ENCODE assay signal across 31 cellular contexts in genomic region chr2:186603208-186603765, GRCh38. TPM values are rescaled to one million over a fixed set of nuclear protein-coding genes. Genes with fewer than 3 reads are reported as not detected.
DNase-seq lines count a peak whose midpoint lies in the region; TF ChIP-seq lines count a peak whose summit lies in the region.
"Had no signal": no experiment of that assay in that cellular context is flagged by ENCODE, and none has a peak within 500 bp of the region (broad histone marks: within the 10 kb centered on the region; RNA-seq: fewer than 3 reads in every experiment).

No MANE protein-coding gene starts in this region.

- H3K27ac ChIP-seq in H9 (ENCODE audit: insufficient read length, low read depth, low read length): no peak overlapping the region
- H3K27ac ChIP-seq: BLaER1 treated with 17β-estradiol and CSF1 and Interleukin-3, amounts not matched to agents 10 nM and 100 nM; coronary artery; ovary; spleen had no signal

- no peak for TF ChIP-seq CTCF in AG09309 (IDR thresholded peaks at IDR 0.05; ENCODE audit: control insufficient read depth, insufficient read depth, low read depth, low read length, missing control alignments)
- TF ChIP-seq CTCF in H9 (conservative IDR thresholded peaks at IDR 0.05): no peak

- H3K27me3 ChIP-seq in H9 (ENCODE audit: insufficient read depth, low read length): no peaks in the 10 kb centered on the region; the same call in 1 of the 2 replicates
- H3K27me3 ChIP-seq: BLaER1 treated with 17β-estradiol and CSF1 and Interleukin-3, amounts not matched to agents 10 nM and 100 nM; cardiac muscle cell; ovary; spleen; upper lobe of left lung had no signal

- no peak overlapping the region for H3K4ac ChIP-seq in H9 (ENCODE audit: low read depth, low read length)

- H4K20me1 ChIP-seq in H9 (ENCODE audit: control insufficient read depth, insufficient read depth, insufficient read length): no peaks in the 10 kb centered on the region

- no peak overlapping the region for H3K4me3 Mint-ChIP-seq in H9
- H3K4me3 Mint-ChIP-seq: activated CD8-positive, alpha-beta T cell treated with anti-CD3 and anti-CD28 coated beads, Interleukin-2, amount 10 ng/mL, durations not matched to agents 7 days and 5 days; activated naive CD4-positive, alpha-beta T cell treated with anti-CD3 and anti-CD28 coated beads, Interleukin-2, amount 50 U/mL, for 24 hours; endodermal cell; HFFc6; natural killer cell treated with Interleukin-12 subunit alpha and Interleukin-12 subunit beta and Interleukin-15 and Interleukin-18, amount 100 ng/mL, for 72 hours had no signal

- no peak overlapping the region for H3K56ac ChIP-seq in H9 (ENCODE audit: insufficient read length, low read depth, low read length)

- H2AK5ac ChIP-seq in H9 (ENCODE audit: insufficient read length, low read length): no peak overlapping the region

- no peak overlapping the region for H4K8ac ChIP-seq in H9 (replicated peaks; ENCODE audit: insufficient read length, low read depth, low read length)

- no CpG with 5 or more reads among the region's 1 CpG for WGBS in H9 (ENCODE audit: extremely low coverage, insufficient read length, low lambda C conversion rate)

- no peak overlapping the region for H3T11ph ChIP-seq in H9 (ENCODE audit: low read length)

- H3K27ac Mint-ChIP-seq in H9: no peak overlapping the region
- H3K27ac Mint-ChIP-seq: activated CD8-positive, alpha-beta T cell treated with anti-CD3 and anti-CD28 coated beads, Interleukin-2, amount 10 ng/mL, durations not matched to agents 7 days and 5 days; activated naive CD4-positive, alpha-beta T cell treated with anti-CD3 and anti-CD28 coated beads, Interleukin-2, amount 50 U/mL, for 24 hours; activated T-helper 2 cell treated with anti-CD3 and anti-CD28 coated beads, Interferon-gamma antibody, Interleukin-2, Interleukin-4, amounts not matched to agents 10 μg/mL and 5 μg/mL and 100 μg/mL, durations not matched to agents 14 hours and 24 hours and 36 hours; endodermal cell; natural killer cell treated with Interleukin-12 subunit alpha and Interleukin-12 subunit beta and Interleukin-15 and Interleukin-18, amount 100 ng/mL, for 72 hours had no signal

- H2AFZ ChIP-seq in H9 (ENCODE audit: low read length): no peak overlapping the region

- H3K4me1 Mint-ChIP-seq in H9: peaks cover 22 to 35% of the 10 kb centered on the region in 2 experiments
- H3K4me1 Mint-ChIP-seq: activated naive CD4-positive, alpha-beta T cell treated with anti-CD3 and anti-CD28 coated beads, Interleukin-2, amount 50 U/mL, for 24 hours had no signal

- no peaks in the 10 kb centered on the region for H3K4me1 ChIP-seq in H9 (ENCODE audit: insufficient read depth, low read length)
- H3K4me1 ChIP-seq: BLaER1 treated with 17β-estradiol and CSF1 and Interleukin-3, amounts not matched to agents 10 nM and 100 nM had no signal

- H3K23ac ChIP-seq in H9 (ENCODE audit: insufficient read length, low read depth, low read length): no peak overlapping the region

- H3K27me3 Mint-ChIP-seq in H9 (ENCODE audit: low read depth): no peaks in the 10 kb centered on the region
- H3K27me3 Mint-ChIP-seq: activated naive CD4-positive, alpha-beta T cell treated with anti-CD3 and anti-CD28 coated beads, Interleukin-2, amount 50 U/mL, for 24 hours; natural killer cell treated with Interleukin-12 subunit alpha and Interleukin-12 subunit beta and Interleukin-15 and Interleukin-18, amount 100 ng/mL, for 72 hours had no signal

- no peaks in the 10 kb centered on the region for H3K79me2 ChIP-seq in H9 (ENCODE audit: insufficient read depth, low read length)

- H3K18ac ChIP-seq in H9 (ENCODE audit: insufficient read length, low read depth, low read length): no peak overlapping the region

- no peak overlapping the region for H2BK120ac ChIP-seq in H9 (ENCODE audit: low read depth, low read length, poor library complexity, severe bottlenecking)

- no peak overlapping the region for H3K4me2 ChIP-seq in H9 (ENCODE audit: insufficient read depth, insufficient read length, low read length)
- H3K4me2 ChIP-seq: BLaER1 treated with 17β-estradiol and CSF1 and Interleukin-3, amounts not matched to agents 10 nM and 100 nM had no signal

- H2BK15ac ChIP-seq in H9 (ENCODE audit: low read depth, low read length): no peak overlapping the region

- no peaks in the 10 kb centered on the region for H3K9me3 ChIP-seq in H9 (ENCODE audit: control insufficient read depth, low read depth, low read length)
- H3K9me3 ChIP-seq: BLaER1 treated with 17β-estradiol and CSF1 and Interleukin-3, amounts not matched to agents 10 nM and 100 nM; ovary; spleen; upper lobe of left lung had no signal

- no peak overlapping the region for H2BK20ac ChIP-seq in H9 (ENCODE audit: low read depth, low read length, poor library complexity, severe bottlenecking)

- H2BK5ac ChIP-seq in H9 (ENCODE audit: insufficient read length, low read length): no peak overlapping the region

- no peak overlapping the region for H3K4me3 ChIP-seq in AG09309 (ENCODE audit: control insufficient read depth, low read depth, low read length)
- H3K4me3 ChIP-seq: BLaER1 treated with 17β-estradiol and CSF1 and Interleukin-3, amounts not matched to agents 10 nM and 100 nM; cardiac muscle cell; coronary artery; ovary; spleen; upper lobe of left lung had no signal

- H3K23me2 ChIP-seq in H9 (ENCODE audit: insufficient read length, low read depth, low read length, poor library complexity, severe bottlenecking): no peaks in the 10 kb centered on the region

- H3K9me3 Mint-ChIP-seq in H9: no peaks in the 10 kb centered on the region
- H3K9me3 Mint-ChIP-seq: activated naive CD4-positive, alpha-beta T cell treated with anti-CD3 and anti-CD28 coated beads, Interleukin-2, amount 50 U/mL, for 24 hours; activated T-helper 2 cell treated with anti-CD3 and anti-CD28 coated beads, Interferon-gamma antibody, Interleukin-2, Interleukin-4, amounts not matched to agents 10 μg/mL and 5 μg/mL and 100 μg/mL, durations not matched to agents 14 hours and 24 hours and 36 hours; endodermal cell; HFFc6; natural killer cell treated with Interleukin-12 subunit alpha and Interleukin-12 subunit beta and Interleukin-15 and Interleukin-18, amount 100 ng/mL, for 72 hours had no signal

- no peak overlapping the region for H3K9ac ChIP-seq in H9 (ENCODE audit: extremely low read depth, insufficient read length, low read length)
- H3K9ac ChIP-seq: BLaER1 treated with 17β-estradiol and CSF1 and Interleukin-3, amounts not matched to agents 10 nM and 100 nM had no signal

- H3K79me1 ChIP-seq in H9 (ENCODE audit: insufficient read depth, low read depth, low read length, poor library complexity, severe bottlenecking): no peaks in the 10 kb centered on the region

- peak; percentile 39 for DNase-seq in AG09309 (ENCODE audit: low read depth)
- DNase-seq in HCEC 1CT: peak; percentile 45
- peak; percentile 91 to 93 for DNase-seq in dermis microvascular lymphatic vessel endothelial cell (ENCODE audit: low read depth in 2 of 2)
- peak; percentile 76 to 96 for DNase-seq in lung microvascular endothelial cell (ENCODE audit: low read depth in 2 of 2)
- no peak for DNase-seq in NCI-H2107 (lab: John Stamatoyannopoulos, UW)
- DNase-seq in NCI-H146 treated with DMSO at 0.1 percent for 48 hours (lab: John Stamatoyannopoulos, UW; ENCODE audit: unreplicated experiment): no peak
- DNase-seq in H9: no peak
- DNase-seq in central memory CD4-positive, alpha-beta T cell: no peak
- DNase-seq: ACHN; activated CD4-positive, alpha-beta T cell treated with anti-CD3 and anti-CD28 coated beads for 1 hour; activated CD8-positive, alpha-beta T cell treated with anti-CD3 and anti-CD28 coated beads, Interleukin-2, amount 10 ng/mL, durations not matched to agents 7 days and 5 days; amygdala; COR-L47; DMS53; endodermal cell; head of caudate nucleus; HFFc6; Kasumi-1; kidney; NCI-H1930; NCI-H2227 treated with DMSO at 0.1 percent for 48 hours; NCI-H526 treated with DMSO at 0.1 percent for 48 hours; ovary; spleen; upper lobe of left lung had no signal

- H3K36me3 Mint-ChIP-seq in H9 (ENCODE audit: insufficient read depth in 1 of 3, low read depth in 3 of 3): no peaks in the 10 kb centered on the region

- no peak overlapping the region for H4K91ac ChIP-seq in H9 (ENCODE audit: insufficient read length, low read depth, low read length)

- no peak overlapping the region for H4K5ac ChIP-seq in H9 (ENCODE audit: insufficient read length, low read depth, low read length)

- H3K14ac ChIP-seq in H9 (ENCODE audit: insufficient read depth, low read length): no peak overlapping the region

- no peak overlapping the region for H2BK12ac ChIP-seq in H9 (ENCODE audit: insufficient read length, low read depth, low read length)

RNA-seq across cellular contexts. Expression of gene ITGAV, which starts 13.4 kb away (rescaled TPM):
- total RNA-seq in dermis microvascular lymphatic vessel endothelial cell (173 and 201 TPM in 2 replicates), lung microvascular endothelial cell (138 and 189 TPM in 2 replicates), H9 (2021) (22.3 and 26.9 TPM in 2 replicates)

Comparison
In these comparisons a context has a peak if more than half of its experiments do, and no peak if none do; other contexts are left out.
1. DNase-seq: peak in AG09309 (single experiment), HCEC 1CT (single experiment), dermis microvascular lymphatic vessel endothelial cell (2 of 2) and lung microvascular endothelial cell (2 of 2); none in NCI-H2107 (single experiment), NCI-H146 treated with DMSO at 0.1 percent for 48 hours (single experiment), H9 (single experiment) and central memory CD4-positive, alpha-beta T cell (single experiment).